In the genomic region with DNA sequence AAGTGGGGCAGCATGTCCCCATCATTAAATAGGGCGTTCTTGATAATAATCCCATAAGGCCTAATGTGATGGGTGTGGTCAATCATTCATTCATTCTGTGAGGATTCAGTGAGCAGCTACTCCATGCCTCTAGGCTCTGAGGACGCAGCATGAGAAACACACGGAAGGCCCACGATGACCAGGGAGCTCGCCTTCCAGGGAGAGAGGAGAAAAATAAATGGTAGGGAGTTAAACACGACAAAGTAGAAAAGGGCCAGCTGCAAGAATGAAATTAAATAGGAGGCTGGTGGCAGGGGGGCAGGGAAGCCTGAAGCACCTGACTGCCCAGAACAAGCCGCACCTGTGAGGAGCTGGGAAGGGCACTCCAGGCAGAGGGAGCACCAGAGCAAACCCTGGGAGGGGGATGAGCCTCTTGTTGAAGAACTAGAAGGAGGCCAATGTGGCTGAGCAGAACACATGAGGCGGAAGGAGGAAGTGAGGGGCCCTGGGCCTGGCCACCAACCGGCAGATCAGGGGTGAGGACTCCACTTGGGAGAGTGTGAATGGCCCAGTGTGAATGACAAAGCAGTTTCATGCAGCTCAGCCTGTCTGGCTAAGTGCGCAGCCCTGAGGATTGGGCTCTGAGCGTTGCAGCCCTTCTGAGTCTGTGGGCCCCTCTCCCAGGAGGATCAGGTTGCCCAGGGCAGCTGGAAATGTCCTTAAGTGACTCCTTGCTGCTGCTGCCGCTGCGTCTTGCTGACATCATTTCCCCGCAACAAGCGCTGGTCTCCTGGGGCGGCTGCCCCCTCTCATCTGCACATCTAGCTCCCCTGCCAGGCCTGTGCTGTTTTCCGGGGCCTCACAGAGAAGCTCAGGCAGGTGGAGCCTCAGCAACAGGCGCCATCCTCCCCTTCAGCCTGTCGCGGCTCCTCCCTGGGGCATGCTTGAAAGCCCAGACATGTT, we compare ENCODE assay signal across 8 cellular contexts.
DNase-seq lines count a peak whose midpoint lies in the region.

No MANE protein-coding gene starts in this region.

- H3K36me3 ChIP-seq in HAP-1 (replicated peaks), result no peaks in the 10 kb centered on the region

- no peaks in the 10 kb centered on the region for H3K9me3 ChIP-seq in HAP-1

- peak; percentile 62 for DNase-seq in NK-92 treated with Interleukin-12 subunit alpha and Interleukin-12 subunit beta, amount 100 ng/mL, for 24 hours (lab: John Stamatoyannopoulos, UW)
- no peak for DNase-seq in NK-92 (lab: John Stamatoyannopoulos, UW; ENCODE audit: unreplicated experiment)
- peak; percentile 92 for DNase-seq in NCI-H524 treated with DMSO at 0.1 percent for 48 hours (lab: John Stamatoyannopoulos, UW)
- DNase-seq in activated naive CD4-positive, alpha-beta T cell treated with Interleukin-2 at 50 U/mL for 16 hours, result peak; percentile 30
- peak; percentile 14 to 15 for DNase-seq in hippocampal formation (lab: John Stamatoyannopoulos, UW)
- peak; percentile 25 for DNase-seq in stimulated activated CD4-positive, alpha-beta T cell treated with anti-CD3 and anti-CD28 coated beads, Interleukin-1b, Interleukin-23, amount 100 ng/mL, for 48 hours
- DNase-seq in HAP-1 (ENCODE audit: low spot score in 2 of 2), result no peak
- no peak for DNase-seq in HPDE6-E6E7 (ENCODE audit: extremely low spot score)

- in situ Hi-C loops in HAP-1 (cut with MboI; ENCODE audit: low sequenced_read_pairs), result loop anchor here (10.0 kb wide), 1 partner anchor 1837 kb away; no protein-coding TSS in a partner anchor

- H3K4me3 ChIP-seq in HAP-1, result no peak overlapping the region

- H3K4me1 ChIP-seq in HAP-1, result no peaks in the 10 kb centered on the region

- no peaks in the 10 kb centered on the region for H3K27me3 ChIP-seq in HAP-1 (ENCODE audit: low read depth)

Comparison
In these comparisons a context has a peak if more than half of its experiments do, and no peak if none do; other contexts are left out.
1. DNase-seq: peak in NK-92 treated with Interleukin-12 subunit alpha and Interleukin-12 subunit beta, amount 100 ng/mL, for 24 hours (single experiment), NCI-H524 treated with DMSO at 0.1 percent for 48 hours (single experiment), activated naive CD4-positive, alpha-beta T cell treated with Interleukin-2 at 50 U/mL for 16 hours (single experiment), hippocampal formation (2 of 2) and stimulated activated CD4-positive, alpha-beta T cell treated with anti-CD3 and anti-CD28 coated beads, Interleukin-1b, Interleukin-23, amount 100 ng/mL, for 48 hours (single experiment); none in NK-92 (single experiment), HAP-1 (0 of 2) and HPDE6-E6E7 (single experiment).